ENCODE assay signal across 8 cellular contexts in genomic region chr3:195546130-195546560, GRCh38. TPM values are rescaled to one million over a fixed set of nuclear protein-coding genes. Genes with fewer than 3 reads are reported as not detected.
DNase-seq lines count a peak whose midpoint lies in the region; ATAC-seq and TF ChIP-seq lines count a peak whose summit lies in the region.
"Had no signal": no experiment of that assay in that cellular context is flagged by ENCODE, and none has a peak within 500 bp of the region (broad histone marks: within the 10 kb centered on the region; RNA-seq: fewer than 3 reads in every experiment).

No MANE protein-coding gene starts in this region.

- no peaks in the 10 kb centered on the region for H3K9me3 Mint-ChIP-seq in HFFc6
- H3K9me3 Mint-ChIP-seq in stimulated activated naive CD8-positive, alpha-beta T cell treated with anti-CD3 and anti-CD28 coated beads, Interleukin-15, amount 100 ng/mL, for 72 hours, result no peaks in the 10 kb centered on the region
- H3K9me3 Mint-ChIP-seq: dendritic cell treated with granulocyte-macrophage colony-stimulating factor and Interleukin-4, amounts not matched to agents 40 ng/mL and 50 ng/mL, for 4 days had no signal

- no peak for TF ChIP-seq CTCF in HFFc6 (IDR thresholded peaks at IDR 0.05)
- TF ChIP-seq CTCF in fibroblast of villous mesenchyme (IDR thresholded peaks at IDR 0.05; ENCODE audit: insufficient read depth, low read depth, low read length), result no peak

- H3K4me3 ChIP-seq in fibroblast of villous mesenchyme (ENCODE audit: low read depth, low read length), result no peak overlapping the region

- H3K27me3 Mint-ChIP-seq in HFFc6 (ENCODE audit: insufficient read depth), result peaks cover 12% of the 10 kb centered on the region
- H3K27me3 Mint-ChIP-seq in stimulated activated naive CD8-positive, alpha-beta T cell treated with anti-CD3 and anti-CD28 coated beads, Interleukin-15, amount 100 ng/mL, for 72 hours, result no peaks in the 10 kb centered on the region

- peak; percentile 78 for DNase-seq in HFFc6
- DNase-seq in activated CD4-positive, alpha-beta T cell treated with anti-CD3 and anti-CD28 coated beads, Interleukin-2, amount 50 U/mL, for 4 hours, result peak; percentile 27 to 43
- peak; percentile 44 for DNase-seq in fibroblast of villous mesenchyme (ENCODE audit: low read depth)
- no peak for DNase-seq in stimulated activated naive CD8-positive, alpha-beta T cell treated with anti-CD3 and anti-CD28 coated beads, Interleukin-15, amount 100 ng/mL, for 72 hours
- DNase-seq in NCI-H524 (lab: John Stamatoyannopoulos, UW), result no peak
- DNase-seq in NCI-H1417 (lab: John Stamatoyannopoulos, UW), result no peak

- ATAC-seq in stimulated activated naive CD8-positive, alpha-beta T cell treated with anti-CD3 and anti-CD28 coated beads, Interleukin-15, amount 100 ng/mL, for 72 hours, result no peak
- ATAC-seq in activated CD4-positive, CD25-positive, alpha-beta regulatory T cell treated with anti-CD3 and anti-CD28 coated beads, Interleukin-2, amount 50 U/mL, for 24 hours, result no peak

- H3K27ac Mint-ChIP-seq in HFFc6, result no peak overlapping the region; the same call in 1 of the 2 replicates
- peak overlapping the region; percentile 37 to 63 for H3K27ac Mint-ChIP-seq in stimulated activated naive CD8-positive, alpha-beta T cell treated with anti-CD3 and anti-CD28 coated beads, Interleukin-15, amount 100 ng/mL, for 72 hours
- H3K27ac Mint-ChIP-seq: dendritic cell treated with granulocyte-macrophage colony-stimulating factor and Interleukin-4, amounts not matched to agents 40 ng/mL and 50 ng/mL, for 4 days had no signal

- H3K4me1 Mint-ChIP-seq in HFFc6 (ENCODE audit: low read depth), result peaks cover 43% of the 10 kb centered on the region
- peaks cover 77% of the 10 kb centered on the region for H3K4me1 Mint-ChIP-seq in stimulated activated naive CD8-positive, alpha-beta T cell treated with anti-CD3 and anti-CD28 coated beads, Interleukin-15, amount 100 ng/mL, for 72 hours

- no peaks in the 10 kb centered on the region for H3K36me3 Mint-ChIP-seq in HFFc6 (ENCODE audit: low read depth)

- H3K4me3 Mint-ChIP-seq in HFFc6, result peak overlapping the region; percentile 28; the same call in 1 of the 2 replicates
- peak overlapping the region; percentile 69 to 74 for H3K4me3 Mint-ChIP-seq in stimulated activated naive CD8-positive, alpha-beta T cell treated with anti-CD3 and anti-CD28 coated beads, Interleukin-15, amount 100 ng/mL, for 72 hours
- H3K4me3 Mint-ChIP-seq: dendritic cell treated with granulocyte-macrophage colony-stimulating factor and Interleukin-4, amounts not matched to agents 40 ng/mL and 50 ng/mL, for 4 days had no signal

RNA-seq across cellular contexts. Expression of gene PPP1R2, which starts 3.0 kb away (rescaled TPM):
- 10 to 100 TPM; 39.7 to 44.0 (median 42.0) TPM for total RNA-seq in HFFc6 (2021; fragmentation: NEBNext Ultra II Directional; extraction: Animal tissue kit (Norgen Biotek cat#: 25700))
- 81.5 and 131 TPM in 2 replicates for total RNA-seq in fibroblast of villous mesenchyme

RNA-seq across cellular contexts. Expression of gene APOD, which starts 37.6 kb away (rescaled TPM):
- under 1 TPM in 2 of 6 experiments, not detected in 4; 0.14 to 0.38 TPM for total RNA-seq in HFFc6 (2021; fragmentation: NEBNext Ultra II Directional; extraction: Animal tissue kit (Norgen Biotek cat#: 25700))
- 1.3 and 3.5 TPM in 2 replicates for total RNA-seq in fibroblast of villous mesenchyme

Comparison
In these comparisons a context has a peak if more than half of its experiments do, and no peak if none do; other contexts are left out.
1. DNase-seq: peak in HFFc6 (single experiment), activated CD4-positive, alpha-beta T cell treated with anti-CD3 and anti-CD28 coated beads, Interleukin-2, amount 50 U/mL, for 4 hours (2 of 2) and fibroblast of villous mesenchyme (single experiment); none in stimulated activated naive CD8-positive, alpha-beta T cell treated with anti-CD3 and anti-CD28 coated beads, Interleukin-15, amount 100 ng/mL, for 72 hours (0 of 2), NCI-H524 (0 of 2) and NCI-H1417 (0 of 3).